ENCODE assay signal across 1 cellular context in the genomic region with DNA sequence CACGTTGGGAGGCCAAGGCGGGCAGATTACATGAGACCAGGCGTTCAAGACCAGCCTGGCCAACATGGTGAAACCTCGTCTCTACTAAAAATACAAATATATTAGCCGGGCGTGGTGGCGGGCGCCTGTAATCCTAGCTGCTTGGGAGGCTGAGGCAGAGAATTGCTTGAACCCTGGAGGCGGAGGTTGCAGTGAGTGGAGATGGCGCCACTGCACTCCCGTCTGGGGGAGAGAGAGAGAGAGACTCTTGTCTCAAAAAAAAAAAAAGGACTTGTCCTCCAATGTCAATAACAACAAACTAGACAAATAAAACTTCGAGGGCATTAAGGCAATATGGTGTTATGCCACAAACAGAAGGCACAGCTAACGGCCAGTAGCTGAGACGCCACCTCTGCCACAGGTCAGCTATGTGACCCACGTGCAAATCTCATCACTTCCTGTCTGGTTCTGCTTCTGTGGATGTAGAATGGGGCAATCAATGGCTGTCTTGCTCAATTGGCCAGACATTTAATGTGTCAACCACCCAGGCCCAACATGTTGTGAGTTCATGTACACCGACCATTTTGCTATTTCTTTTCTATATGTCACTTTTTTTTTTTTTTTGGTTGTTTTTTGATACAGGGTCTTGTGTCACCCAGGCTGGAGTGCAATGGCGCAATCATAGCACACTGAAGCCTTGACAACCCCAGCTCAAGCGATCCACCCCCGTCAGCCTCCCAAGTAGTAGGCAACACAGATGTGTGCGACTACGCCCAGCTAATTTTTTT.
TF ChIP-seq lines count a peak whose summit lies in the region.

No MANE protein-coding gene starts in this region.

TF ChIP-seq in HepG2, 621 proteins besides CTCF, POLR2A, EP300 and RAD21 (continued from another document and continues in another):
- TF ChIP-seq, protein P1, sequence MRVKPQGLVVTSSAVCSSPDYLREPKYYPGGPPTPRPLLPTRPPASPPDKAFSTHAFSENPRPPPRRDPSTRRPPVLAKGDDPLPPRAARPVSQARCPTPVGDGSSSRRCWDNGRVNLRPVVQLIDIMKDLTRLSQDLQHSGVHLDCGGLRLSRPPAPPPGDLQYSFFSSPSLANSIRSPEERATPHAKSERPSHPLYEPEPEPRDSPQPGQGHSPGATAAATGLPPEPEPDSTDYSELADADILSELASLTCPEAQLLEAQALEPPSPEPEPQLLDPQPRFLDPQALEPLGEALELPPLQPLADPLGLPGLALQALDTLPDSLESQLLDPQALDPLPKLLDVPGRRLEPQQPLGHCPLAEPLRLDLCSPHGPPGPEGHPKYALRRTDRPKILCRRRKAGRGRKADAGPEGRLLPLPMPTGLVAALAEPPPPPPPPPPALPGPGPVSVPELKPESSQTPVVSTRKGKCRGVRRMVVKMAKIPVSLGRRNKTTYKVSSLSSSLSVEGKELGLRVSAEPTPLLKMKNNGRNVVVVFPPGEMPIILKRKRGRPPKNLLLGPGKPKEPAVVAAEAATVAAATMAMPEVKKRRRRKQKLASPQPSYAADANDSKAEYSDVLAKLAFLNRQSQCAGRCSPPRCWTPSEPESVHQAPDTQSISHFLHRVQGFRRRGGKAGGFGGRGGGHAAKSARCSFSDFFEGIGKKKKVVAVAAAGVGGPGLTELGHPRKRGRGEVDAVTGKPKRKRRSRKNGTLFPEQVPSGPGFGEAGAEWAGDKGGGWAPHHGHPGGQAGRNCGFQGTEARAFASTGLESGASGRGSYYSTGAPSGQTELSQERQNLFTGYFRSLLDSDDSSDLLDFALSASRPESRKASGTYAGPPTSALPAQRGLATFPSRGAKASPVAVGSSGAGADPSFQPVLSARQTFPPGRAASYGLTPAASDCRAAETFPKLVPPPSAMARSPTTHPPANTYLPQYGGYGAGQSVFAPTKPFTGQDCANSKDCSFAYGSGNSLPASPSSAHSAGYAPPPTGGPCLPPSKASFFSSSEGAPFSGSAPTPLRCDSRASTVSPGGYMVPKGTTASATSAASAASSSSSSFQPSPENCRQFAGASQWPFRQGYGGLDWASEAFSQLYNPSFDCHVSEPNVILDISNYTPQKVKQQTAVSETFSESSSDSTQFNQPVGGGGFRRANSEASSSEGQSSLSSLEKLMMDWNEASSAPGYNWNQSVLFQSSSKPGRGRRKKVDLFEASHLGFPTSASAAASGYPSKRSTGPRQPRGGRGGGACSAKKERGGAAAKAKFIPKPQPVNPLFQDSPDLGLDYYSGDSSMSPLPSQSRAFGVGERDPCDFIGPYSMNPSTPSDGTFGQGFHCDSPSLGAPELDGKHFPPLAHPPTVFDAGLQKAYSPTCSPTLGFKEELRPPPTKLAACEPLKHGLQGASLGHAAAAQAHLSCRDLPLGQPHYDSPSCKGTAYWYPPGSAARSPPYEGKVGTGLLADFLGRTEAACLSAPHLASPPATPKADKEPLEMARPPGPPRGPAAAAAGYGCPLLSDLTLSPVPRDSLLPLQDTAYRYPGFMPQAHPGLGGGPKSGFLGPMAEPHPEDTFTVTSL (CRISPR knock-in tag; IDR thresholded peaks at IDR 0.05; ENCODE audit: borderline replicate concordance), result no peak; the same call in 1 of the 2 replicates
- TF ChIP-seq TOE1 (CRISPR knock-in tag; IDR thresholded peaks at IDR 0.05), result no peak
- TF ChIP-seq, protein P2, sequence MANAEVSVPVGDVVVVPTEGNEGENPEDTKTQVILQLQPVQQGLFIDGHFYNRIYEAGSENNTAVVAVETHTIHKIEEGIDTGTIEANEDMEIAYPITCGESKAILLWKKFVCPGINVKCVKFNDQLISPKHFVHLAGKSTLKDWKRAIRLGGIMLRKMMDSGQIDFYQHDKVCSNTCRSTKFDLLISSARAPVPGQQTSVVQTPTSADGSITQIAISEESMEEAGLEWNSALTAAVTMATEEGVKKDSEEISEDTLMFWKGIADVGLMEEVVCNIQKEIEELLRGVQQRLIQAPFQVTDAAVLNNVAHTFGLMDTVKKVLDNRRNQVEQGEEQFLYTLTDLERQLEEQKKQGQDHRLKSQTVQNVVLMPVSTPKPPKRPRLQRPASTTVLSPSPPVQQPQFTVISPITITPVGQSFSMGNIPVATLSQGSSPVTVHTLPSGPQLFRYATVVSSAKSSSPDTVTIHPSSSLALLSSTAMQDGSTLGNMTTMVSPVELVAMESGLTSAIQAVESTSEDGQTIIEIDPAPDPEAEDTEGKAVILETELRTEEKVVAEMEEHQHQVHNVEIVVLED (CRISPR knock-in tag; IDR thresholded peaks at IDR 0.05; ENCODE audit: borderline replicate concordance), result no peak
- TF ChIP-seq, protein P3, sequence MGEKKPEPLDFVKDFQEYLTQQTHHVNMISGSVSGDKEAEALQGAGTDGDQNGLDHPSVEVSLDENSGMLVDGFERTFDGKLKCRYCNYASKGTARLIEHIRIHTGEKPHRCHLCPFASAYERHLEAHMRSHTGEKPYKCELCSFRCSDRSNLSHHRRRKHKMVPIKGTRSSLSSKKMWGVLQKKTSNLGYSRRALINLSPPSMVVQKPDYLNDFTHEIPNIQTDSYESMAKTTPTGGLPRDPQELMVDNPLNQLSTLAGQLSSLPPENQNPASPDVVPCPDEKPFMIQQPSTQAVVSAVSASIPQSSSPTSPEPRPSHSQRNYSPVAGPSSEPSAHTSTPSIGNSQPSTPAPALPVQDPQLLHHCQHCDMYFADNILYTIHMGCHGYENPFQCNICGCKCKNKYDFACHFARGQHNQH (CRISPR knock-in tag; IDR thresholded peaks at IDR 0.05), result peak; percentile 70
- peak; percentile 59; the same call in 1 of the 2 replicates for TF ChIP-seq FOSL1 (CRISPR knock-in tag; IDR thresholded peaks at IDR 0.05; ENCODE audit: borderline replicate concordance)
- 0 out of 2 replicates have a peak, but pooled peaks have one; percentile 89 for TF ChIP-seq ZNF790 (CRISPR knock-in tag; IDR thresholded peaks at IDR 0.05; ENCODE audit: borderline replicate concordance)
- no peak for TF ChIP-seq ZNF367 (CRISPR knock-in tag; IDR thresholded peaks at IDR 0.05; ENCODE audit: borderline replicate concordance)
- TF ChIP-seq, protein P4, sequence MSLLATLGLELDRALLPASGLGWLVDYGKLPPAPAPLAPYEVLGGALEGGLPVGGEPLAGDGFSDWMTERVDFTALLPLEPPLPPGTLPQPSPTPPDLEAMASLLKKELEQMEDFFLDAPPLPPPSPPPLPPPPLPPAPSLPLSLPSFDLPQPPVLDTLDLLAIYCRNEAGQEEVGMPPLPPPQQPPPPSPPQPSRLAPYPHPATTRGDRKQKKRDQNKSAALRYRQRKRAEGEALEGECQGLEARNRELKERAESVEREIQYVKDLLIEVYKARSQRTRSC (CRISPR knock-in tag; IDR thresholded peaks at IDR 0.05; ENCODE audit: low read depth), result no peak
- TF ChIP-seq ZSCAN9 (CRISPR knock-in tag; IDR thresholded peaks at IDR 0.05; ENCODE audit: borderline replicate concordance), result peak; percentile 71; the same call in 1 of the 2 replicates
- TF ChIP-seq, protein P5, sequence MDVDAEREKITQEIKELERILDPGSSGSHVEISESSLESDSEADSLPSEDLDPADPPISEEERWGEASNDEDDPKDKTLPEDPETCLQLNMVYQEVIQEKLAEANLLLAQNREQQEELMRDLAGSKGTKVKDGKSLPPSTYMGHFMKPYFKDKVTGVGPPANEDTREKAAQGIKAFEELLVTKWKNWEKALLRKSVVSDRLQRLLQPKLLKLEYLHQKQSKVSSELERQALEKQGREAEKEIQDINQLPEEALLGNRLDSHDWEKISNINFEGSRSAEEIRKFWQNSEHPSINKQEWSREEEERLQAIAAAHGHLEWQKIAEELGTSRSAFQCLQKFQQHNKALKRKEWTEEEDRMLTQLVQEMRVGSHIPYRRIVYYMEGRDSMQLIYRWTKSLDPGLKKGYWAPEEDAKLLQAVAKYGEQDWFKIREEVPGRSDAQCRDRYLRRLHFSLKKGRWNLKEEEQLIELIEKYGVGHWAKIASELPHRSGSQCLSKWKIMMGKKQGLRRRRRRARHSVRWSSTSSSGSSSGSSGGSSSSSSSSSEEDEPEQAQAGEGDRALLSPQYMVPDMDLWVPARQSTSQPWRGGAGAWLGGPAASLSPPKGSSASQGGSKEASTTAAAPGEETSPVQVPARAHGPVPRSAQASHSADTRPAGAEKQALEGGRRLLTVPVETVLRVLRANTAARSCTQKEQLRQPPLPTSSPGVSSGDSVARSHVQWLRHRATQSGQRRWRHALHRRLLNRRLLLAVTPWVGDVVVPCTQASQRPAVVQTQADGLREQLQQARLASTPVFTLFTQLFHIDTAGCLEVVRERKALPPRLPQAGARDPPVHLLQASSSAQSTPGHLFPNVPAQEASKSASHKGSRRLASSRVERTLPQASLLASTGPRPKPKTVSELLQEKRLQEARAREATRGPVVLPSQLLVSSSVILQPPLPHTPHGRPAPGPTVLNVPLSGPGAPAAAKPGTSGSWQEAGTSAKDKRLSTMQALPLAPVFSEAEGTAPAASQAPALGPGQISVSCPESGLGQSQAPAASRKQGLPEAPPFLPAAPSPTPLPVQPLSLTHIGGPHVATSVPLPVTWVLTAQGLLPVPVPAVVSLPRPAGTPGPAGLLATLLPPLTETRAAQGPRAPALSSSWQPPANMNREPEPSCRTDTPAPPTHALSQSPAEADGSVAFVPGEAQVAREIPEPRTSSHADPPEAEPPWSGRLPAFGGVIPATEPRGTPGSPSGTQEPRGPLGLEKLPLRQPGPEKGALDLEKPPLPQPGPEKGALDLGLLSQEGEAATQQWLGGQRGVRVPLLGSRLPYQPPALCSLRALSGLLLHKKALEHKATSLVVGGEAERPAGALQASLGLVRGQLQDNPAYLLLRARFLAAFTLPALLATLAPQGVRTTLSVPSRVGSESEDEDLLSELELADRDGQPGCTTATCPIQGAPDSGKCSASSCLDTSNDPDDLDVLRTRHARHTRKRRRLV (CRISPR knock-in tag; IDR thresholded peaks at IDR 0.05), result peak; percentile 78; the same call in 1 of the 2 replicates
- no peak for TF ChIP-seq SUZ12 (IDR thresholded peaks at IDR 0.05; ENCODE audit: low read depth, low read length)
- peak; percentile 70; the same call in 1 of the 2 replicates for TF ChIP-seq KMT2A (CRISPR knock-in tag; IDR thresholded peaks at IDR 0.05)
- peak; percentile 67; the same call in 1 of the 2 replicates for TF ChIP-seq ZNF788 (CRISPR knock-in tag; IDR thresholded peaks at IDR 0.05; ENCODE audit: borderline replicate concordance)
- peak; percentile 79; the same call in 1 of the 2 replicates for TF ChIP-seq YEATS2 (CRISPR knock-in tag; IDR thresholded peaks at IDR 0.05; ENCODE audit: borderline replicate concordance)
- TF ChIP-seq PITX1 (CRISPR knock-in tag; IDR thresholded peaks at IDR 0.05), result peak; percentile 11; the same call in 1 of the 2 replicates
- peak; percentile 83; the same call in 1 of the 2 replicates for TF ChIP-seq ADNP (CRISPR knock-in tag; IDR thresholded peaks at IDR 0.05)
- TF ChIP-seq KDM5A (IDR thresholded peaks at IDR 0.05; ENCODE audit: borderline replicate concordance, low read length), result peak; percentile 49
- TF ChIP-seq, protein P6, sequence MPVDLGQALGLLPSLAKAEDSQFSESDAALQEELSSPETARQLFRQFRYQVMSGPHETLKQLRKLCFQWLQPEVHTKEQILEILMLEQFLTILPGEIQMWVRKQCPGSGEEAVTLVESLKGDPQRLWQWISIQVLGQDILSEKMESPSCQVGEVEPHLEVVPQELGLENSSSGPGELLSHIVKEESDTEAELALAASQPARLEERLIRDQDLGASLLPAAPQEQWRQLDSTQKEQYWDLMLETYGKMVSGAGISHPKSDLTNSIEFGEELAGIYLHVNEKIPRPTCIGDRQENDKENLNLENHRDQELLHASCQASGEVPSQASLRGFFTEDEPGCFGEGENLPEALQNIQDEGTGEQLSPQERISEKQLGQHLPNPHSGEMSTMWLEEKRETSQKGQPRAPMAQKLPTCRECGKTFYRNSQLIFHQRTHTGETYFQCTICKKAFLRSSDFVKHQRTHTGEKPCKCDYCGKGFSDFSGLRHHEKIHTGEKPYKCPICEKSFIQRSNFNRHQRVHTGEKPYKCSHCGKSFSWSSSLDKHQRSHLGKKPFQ (CRISPR knock-in tag; IDR thresholded peaks at IDR 0.05; ENCODE audit: insufficient replicate concordance), result peak; percentile 63
- 0 out of 2 replicates have a peak, but pooled peaks have one; percentile 74 for TF ChIP-seq MTF1 (CRISPR knock-in tag; IDR thresholded peaks at IDR 0.05)
- TF ChIP-seq, protein P7, sequence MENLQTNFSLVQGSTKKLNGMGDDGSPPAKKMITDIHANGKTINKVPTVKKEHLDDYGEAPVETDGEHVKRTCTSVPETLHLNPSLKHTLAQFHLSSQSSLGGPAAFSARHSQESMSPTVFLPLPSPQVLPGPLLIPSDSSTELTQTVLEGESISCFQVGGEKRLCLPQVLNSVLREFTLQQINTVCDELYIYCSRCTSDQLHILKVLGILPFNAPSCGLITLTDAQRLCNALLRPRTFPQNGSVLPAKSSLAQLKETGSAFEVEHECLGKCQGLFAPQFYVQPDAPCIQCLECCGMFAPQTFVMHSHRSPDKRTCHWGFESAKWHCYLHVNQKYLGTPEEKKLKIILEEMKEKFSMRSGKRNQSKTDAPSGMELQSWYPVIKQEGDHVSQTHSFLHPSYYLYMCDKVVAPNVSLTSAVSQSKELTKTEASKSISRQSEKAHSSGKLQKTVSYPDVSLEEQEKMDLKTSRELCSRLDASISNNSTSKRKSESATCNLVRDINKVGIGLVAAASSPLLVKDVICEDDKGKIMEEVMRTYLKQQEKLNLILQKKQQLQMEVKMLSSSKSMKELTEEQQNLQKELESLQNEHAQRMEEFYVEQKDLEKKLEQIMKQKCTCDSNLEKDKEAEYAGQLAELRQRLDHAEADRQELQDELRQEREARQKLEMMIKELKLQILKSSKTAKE (CRISPR knock-in tag; IDR thresholded peaks at IDR 0.05; ENCODE audit: borderline replicate concordance), result peak; percentile 82
- TF ChIP-seq, protein P8, sequence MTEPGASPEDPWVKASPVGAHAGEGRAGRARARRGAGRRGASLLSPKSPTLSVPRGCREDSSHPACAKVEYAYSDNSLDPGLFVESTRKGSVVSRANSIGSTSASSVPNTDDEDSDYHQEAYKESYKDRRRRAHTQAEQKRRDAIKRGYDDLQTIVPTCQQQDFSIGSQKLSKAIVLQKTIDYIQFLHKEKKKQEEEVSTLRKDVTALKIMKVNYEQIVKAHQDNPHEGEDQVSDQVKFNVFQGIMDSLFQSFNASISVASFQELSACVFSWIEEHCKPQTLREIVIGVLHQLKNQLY (CRISPR knock-in tag; IDR thresholded peaks at IDR 0.05), result peak; percentile 77; the same call in 1 of the 2 replicates
- TF ChIP-seq ZNF569 (CRISPR knock-in tag; IDR thresholded peaks at IDR 0.05; ENCODE audit: borderline replicate concordance), result no peak
- TF ChIP-seq, protein P9, sequence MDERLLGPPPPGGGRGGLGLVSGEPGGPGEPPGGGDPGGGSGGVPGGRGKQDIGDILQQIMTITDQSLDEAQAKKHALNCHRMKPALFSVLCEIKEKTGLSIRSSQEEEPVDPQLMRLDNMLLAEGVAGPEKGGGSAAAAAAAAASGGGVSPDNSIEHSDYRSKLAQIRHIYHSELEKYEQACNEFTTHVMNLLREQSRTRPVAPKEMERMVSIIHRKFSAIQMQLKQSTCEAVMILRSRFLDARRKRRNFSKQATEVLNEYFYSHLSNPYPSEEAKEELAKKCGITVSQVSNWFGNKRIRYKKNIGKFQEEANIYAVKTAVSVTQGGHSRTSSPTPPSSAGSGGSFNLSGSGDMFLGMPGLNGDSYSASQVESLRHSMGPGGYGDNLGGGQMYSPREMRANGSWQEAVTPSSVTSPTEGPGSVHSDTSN (CRISPR knock-in tag; IDR thresholded peaks at IDR 0.05), result peak; percentile 36; the same call in 1 of the 2 replicates
- TF ChIP-seq NFKB2 (CRISPR knock-in tag; IDR thresholded peaks at IDR 0.05; ENCODE audit: borderline replicate concordance), result no peak
